28 cellular contexts compared by ENCODE assay signal in the genomic region with DNA sequence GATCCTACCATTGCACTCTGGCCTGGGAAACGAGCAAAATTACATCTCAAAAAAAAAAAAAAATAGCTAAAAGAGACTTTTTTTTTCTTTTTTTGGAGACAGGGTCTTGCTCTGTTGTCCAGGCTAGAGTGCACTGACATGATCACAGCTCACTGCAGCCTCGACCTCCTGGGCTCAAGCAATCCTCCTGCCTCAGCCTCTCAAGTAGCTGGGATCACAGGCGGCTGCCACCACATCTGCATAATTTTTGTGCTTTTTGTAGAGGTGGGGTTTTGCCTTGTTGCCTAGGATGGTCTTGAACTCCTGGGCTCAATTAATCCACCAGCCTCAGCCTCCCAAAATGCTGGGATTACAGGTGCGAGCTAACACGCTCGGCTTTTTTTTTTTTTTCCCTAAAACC.
"Had no signal": no experiment of that assay in that cellular context is flagged by ENCODE, and none has a peak within 500 bp of the region (broad histone marks: within the 10 kb centered on the region; RNA-seq: fewer than 3 reads in every experiment).

No MANE protein-coding gene starts in this region.

- H3K27me3 ChIP-seq: colonic mucosa, dorsolateral prefrontal cortex, esophagus muscularis mucosa, esophagus squamous epithelium, foreskin keratinocyte, gastrocnemius medialis, gastroesophageal sphincter, heart left ventricle, heart right ventricle had no signal

- H3K36me3 ChIP-seq: colonic mucosa, esophagus muscularis mucosa, gastrocnemius medialis, gastroesophageal sphincter, heart left ventricle, heart right ventricle had no signal

- FAIRE-seq: colon, endometrium, endothelial cell of umbilical vein, frontal cortex had no signal

- H3K9me3 ChIP-seq: colonic mucosa, esophagus muscularis mucosa, esophagus squamous epithelium, gastrocnemius medialis, gastroesophageal sphincter, heart left ventricle, heart right ventricle had no signal

- H3K4me3 ChIP-seq: colonic mucosa, coronary artery, dorsolateral prefrontal cortex, esophagus muscularis mucosa, esophagus squamous epithelium, gastrocnemius medialis, gastroesophageal sphincter, heart left ventricle, heart right ventricle had no signal

- H3K4me1 ChIP-seq: colonic mucosa had no signal

- ATAC-seq: effector memory CD8-positive, alpha-beta T cell; esophagus mucosa; foreskin keratinocyte; gastrocnemius medialis; gastroesophageal sphincter; heart left ventricle; heart right ventricle had no signal

- H3K27ac ChIP-seq: colonic mucosa, coronary artery, dorsolateral prefrontal cortex, epithelial cell of prostate, esophagus muscularis mucosa, esophagus squamous epithelium, foreskin keratinocyte, gastrocnemius medialis, gastroesophageal sphincter, heart left ventricle, heart right ventricle had no signal

- DNase-seq: colonic mucosa; cortex of kidney; dermis blood vessel endothelial cell; dorsolateral prefrontal cortex; effector CD4-positive, alpha-beta T cell; effector CD8-positive, alpha-beta T cell; effector memory CD4-positive, alpha-beta T cell; effector memory CD8-positive, alpha-beta T cell; endodermal cell; erythroblast; esophagus squamous epithelium; foreskin fibroblast; foreskin keratinocyte; foreskin melanocyte; gastrocnemius medialis; glutamatergic neuron; head of caudate nucleus; heart left ventricle; heart right ventricle had no signal
